Comparison of ENCODE assay signal across 28 cellular contexts in the genomic region with DNA sequence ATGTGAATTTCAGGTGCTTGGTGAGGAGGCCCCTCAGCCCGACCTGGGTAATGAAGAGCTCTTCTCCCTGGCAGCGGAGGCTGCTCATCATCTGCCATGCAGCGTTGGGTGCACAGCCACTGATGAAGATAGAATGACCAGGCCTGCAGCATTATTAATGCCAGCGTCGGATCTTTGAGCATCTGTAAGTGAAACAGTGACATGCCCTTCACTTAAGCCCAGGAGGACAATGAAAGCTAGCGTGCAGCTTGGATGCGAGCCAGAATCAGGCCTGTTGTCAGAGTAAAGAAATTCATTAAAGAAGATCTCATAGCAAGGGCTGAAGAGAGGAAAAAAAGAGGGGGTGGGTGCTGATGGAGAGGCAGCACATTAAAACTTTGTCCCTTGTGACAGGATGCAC.
DNase-seq lines count a peak whose midpoint lies in the region.
"Had no signal": no experiment of that assay in that cellular context is flagged by ENCODE, and none has a peak within 500 bp of the region (broad histone marks: within the 10 kb centered on the region; RNA-seq: fewer than 3 reads in every experiment).

No MANE protein-coding gene starts in this region.

- DNase-seq in NCI-H2029 (lab: John Stamatoyannopoulos, UW) = peak; percentile 1
- DNase-seq in NCI-H2029 treated with DMSO at 0.1 percent for 48 hours (lab: John Stamatoyannopoulos, UW) = no peak
- peak; percentile 2 for DNase-seq in NCI-H1105 (lab: John Stamatoyannopoulos, UW)
- DNase-seq in NCI-H2227 treated with DMSO at 0.1 percent for 48 hours (lab: John Stamatoyannopoulos, UW) = peak; percentile 48
- DNase-seq in dermis blood vessel endothelial cell = peak; percentile 10
- DNase-seq in Kasumi-1 (lab: John Stamatoyannopoulos, UW) = no peak
- DNase-seq in cerebellum (ENCODE audit: low spot score) = no peak
- DNase-seq: activated CD4-positive, alpha-beta T cell treated with anti-CD3 and anti-CD28 coated beads for 36 hours; activated CD8-positive, alpha-beta T cell treated with anti-CD3 and anti-CD28 coated beads for 36 hours; activated naive CD4-positive, alpha-beta T cell treated with anti-CD3 and anti-CD28 coated beads, Interleukin-2, amount 50 U/mL, for 16 hours; body of pancreas; CD4-positive, alpha-beta memory T cell; DMS53; esophagus squamous epithelium; foreskin keratinocyte; GDM1; head of caudate nucleus; islet precursor cell; KG1; MG63; NCI-H1436; NK-92 treated with Interleukin-12 subunit alpha and Interleukin-12 subunit beta, amount 100 ng/mL, for 24 hours; right cardiac atrium; spleen; stimulated activated CD4-positive, alpha-beta T cell treated with anti-CD3 and anti-CD28 coated beads, Interleukin-2, amount 100 ng/mL, for 24 hours; stimulated activated naive CD8-positive, alpha-beta T cell treated with anti-CD3 and anti-CD28 coated beads, Interleukin-15, Interleukin-2, amounts not matched to agents 100 U/mL and 50 U/mL, for 24 hours; T-helper 9 cell; testis had no signal

Comparison
In these comparisons a context has a peak if more than half of its experiments do, and no peak if none do; other contexts are left out.
1. DNase-seq: peak in NCI-H2029 (single experiment), NCI-H1105 (single experiment), NCI-H2227 treated with DMSO at 0.1 percent for 48 hours (single experiment) and dermis blood vessel endothelial cell (single experiment); none in NCI-H2029 treated with DMSO at 0.1 percent for 48 hours (single experiment), Kasumi-1 (0 of 2) and cerebellum (single experiment).